In the genomic region with DNA sequence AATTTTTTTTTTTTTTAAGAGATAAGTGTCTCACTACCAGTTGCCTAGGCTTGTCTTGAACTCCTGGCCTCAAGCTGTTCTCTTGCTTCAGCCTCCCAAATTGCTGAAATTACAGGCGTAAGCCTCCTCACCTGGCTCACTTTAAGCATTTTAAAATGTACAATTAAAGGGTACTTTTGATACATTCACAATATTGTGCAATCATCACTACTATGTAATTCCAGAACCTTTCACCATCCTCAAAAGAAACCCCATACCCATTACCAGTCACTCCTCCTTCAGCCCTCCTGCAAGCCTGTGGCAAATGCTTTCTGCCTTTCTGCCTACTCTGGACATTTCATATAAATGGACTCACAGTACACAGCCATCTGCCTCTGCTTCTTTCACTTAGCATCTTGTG, we compare ENCODE assay signal across 36 cellular contexts. TPM values are rescaled to one million over a fixed set of nuclear protein-coding genes. Genes with fewer than 3 reads are reported as not detected.
"Had no signal": no experiment of that assay in that cellular context is flagged by ENCODE, and none has a peak within 500 bp of the region (broad histone marks: within the 10 kb centered on the region; RNA-seq: fewer than 3 reads in every experiment).

No MANE protein-coding gene starts in this region.

- H2AFZ ChIP-seq: PC-9 had no signal

- H3K27ac ChIP-seq: cardiac muscle cell, colonic mucosa, PC-9, RWPE1, WERI-Rb-1 had no signal

- ATAC-seq: activated CD8-positive, alpha-beta memory T cell treated with anti-CD3 and anti-CD28 coated beads, Interleukin-2, amount 10 ng/mL, durations not matched to agents 7 days and 5 days; Right ventricle myocardium inferior; SK-N-SH treated with all-trans-retinoic acid at 6 μM for 48 hours; T-cell; T-helper 17 cell had no signal

- H3K4me3 ChIP-seq: cardiac muscle cell, colonic mucosa, PC-9 had no signal

- H3K36me3 ChIP-seq: cardiac muscle cell, colonic mucosa, WERI-Rb-1 had no signal

- H3K4me1 ChIP-seq: colonic mucosa had no signal

- H3K4me2 ChIP-seq: PC-9 had no signal

- DNase-seq: activated CD4-positive, alpha-beta memory T cell treated with anti-CD3 and anti-CD28 coated beads, Interleukin-2, amount 10 ng/mL, durations not matched to agents 7 days and 5 days; activated CD4-positive, alpha-beta T cell treated with anti-CD3 and anti-CD28 coated beads for 1 hour; activated CD4-positive, alpha-beta T cell treated with anti-CD3 and anti-CD28 coated beads for 48 hours; activated CD4-positive, CD25-positive, alpha-beta regulatory T cell; activated CD8-positive, alpha-beta memory T cell treated with anti-CD3 and anti-CD28 coated beads for 24 hours; activated CD8-positive, alpha-beta memory T cell treated with anti-CD3 and anti-CD28 coated beads, Interleukin-2, amount 10 ng/mL, durations not matched to agents 7 days and 5 days; activated CD8-positive, alpha-beta memory T cell treated with anti-CD3 and anti-CD28 coated beads, Interleukin-2, amount 50 U/mL, for 48 hours; activated effector memory CD4-positive, alpha-beta T cell treated with anti-CD3 and anti-CD28 coated beads, Interleukin-2, amount 50 U/mL, for 16 hours; activated naive CD4-positive, alpha-beta T cell; activated naive CD4-positive, alpha-beta T cell treated with anti-CD3 and anti-CD28 coated beads, Interleukin-2, amount 50 U/mL, for 16 hours; activated naive CD8-positive, alpha-beta T cell treated with anti-CD3 and anti-CD28 coated beads for 36 hours; activated T-cell treated with anti-CD3 and anti-CD28 coated beads, Interleukin-2, amount 50 U/mL, for 48 hours; amniotic stem cell; aorta; colonic mucosa; KG1; MM.1S; NCI-H1092; NCI-H1417; NCI-H146; NCI-H187; NCI-H2029 treated with DMSO at 0.1 percent for 48 hours; NCI-H2107; NCI-H345; NCI-H524 treated with DMSO at 0.1 percent for 48 hours; SIG-M5; T-cell; T-helper 17 cell; WERI-Rb-1 had no signal

- H3K27me3 ChIP-seq: cardiac muscle cell, colonic mucosa had no signal

- H3K9me3 ChIP-seq: colonic mucosa had no signal

RNA-seq across cellular contexts. Expression of gene WT1, which starts 34.5 kb away (rescaled TPM):
- total RNA-seq: activated CD4-positive, alpha-beta memory T cell treated with anti-CD3 and anti-CD28 coated beads, Interleukin-2, amount 10 ng/mL, durations not matched to agents 7 days and 5 days; activated CD8-positive, alpha-beta memory T cell treated with anti-CD3 and anti-CD28 coated beads, Interleukin-2, amount 10 ng/mL, durations not matched to agents 7 days and 5 days; activated naive CD8-positive, alpha-beta T cell treated with anti-CD3 and anti-CD28 coated beads for 36 hours; chondrocyte; OCI-LY7; PC-9; T-cell; T-helper 17 cell had no signal
